Comparison of ENCODE assay signal across 8 cellular contexts in genomic region chr4:139556735-139557505, GRCh38. TPM values are rescaled to one million over a fixed set of nuclear protein-coding genes. Genes with fewer than 3 reads are reported as not detected.
DNase-seq lines count a peak whose midpoint lies in the region; ATAC-seq and TF ChIP-seq lines count a peak whose summit lies in the region.

No MANE protein-coding gene starts in this region.

- H3K27ac ChIP-seq in liver (ENCODE audit: low read depth in 1 of 2, low read length in 2 of 2): peak overlapping the region; percentile 99 to 100

- H3K9me3 ChIP-seq in liver (ENCODE audit: control insufficient read depth in 4 of 4, low read length in 3 of 4): no peaks in the 10 kb centered on the region

- no peaks in the 10 kb centered on the region for H3K36me3 ChIP-seq in liver (ENCODE audit: control insufficient read depth in 4 of 4, insufficient read depth in 3 of 4, low read depth in 1 of 4, low read length in 3 of 4)

- peaks cover 18 to 70% (median 54%) of the 10 kb centered on the region in 4 donors for H3K4me1 ChIP-seq in liver (ENCODE audit: control insufficient read depth in 4 of 4, insufficient read depth in 4 of 4, low read length in 3 of 4)

- peak; percentile 4 for ATAC-seq in HG03103 (IDR thresholded peaks at IDR 0.05; ENCODE audit: low read depth, unreplicated experiment)
- peak; percentile 21 to 37 for ATAC-seq in activated CD4-positive, CD25-positive, alpha-beta regulatory T cell treated with anti-CD3 and anti-CD28 coated beads, Interleukin-2, amount 50 U/mL, for 24 hours
- no peak for ATAC-seq in HG03571 (IDR thresholded peaks at IDR 0.05; ENCODE audit: unreplicated experiment)

- DNase-seq in NCI-H2227 treated with DMSO at 0.1 percent for 48 hours (lab: John Stamatoyannopoulos, UW): peak; percentile 18
- DNase-seq in chondrocyte (ENCODE audit: low spot score): peak; percentile 92
- peak; percentile 57 for DNase-seq in stimulated activated CD4-positive, alpha-beta T cell treated with anti-CD3 and anti-CD28 coated beads, Interleukin-4, amount 100 ng/mL, for 1 hour

- no peaks in the 10 kb centered on the region for H3K27me3 ChIP-seq in liver (ENCODE audit: control insufficient read depth in 4 of 4, insufficient read depth in 4 of 4, low read length in 3 of 4)

- peak overlapping the region; percentile 74 to 91 for H3K9ac ChIP-seq in liver (ENCODE audit: low read depth in 1 of 2, low read length in 2 of 2)

- H3K4me3 Mint-ChIP-seq in chondrocyte (ENCODE audit: unreplicated experiment): peak overlapping the region; percentile 99

- peak; percentile 46 for TF ChIP-seq CTCF in chondrocyte (IDR thresholded peaks at IDR 0.05)
- TF ChIP-seq CTCF in liver (IDR thresholded peaks at IDR 0.05; ENCODE audit: low read depth, low read length, missing input control): no peak

- H3K27me3 Mint-ChIP-seq in chondrocyte (ENCODE audit: low read depth): no peaks in the 10 kb centered on the region

- no peaks in the 10 kb centered on the region for H3K36me3 Mint-ChIP-seq in chondrocyte (ENCODE audit: low read depth)

- H3K27ac Mint-ChIP-seq in chondrocyte (ENCODE audit: unreplicated experiment): peak overlapping the region; percentile 99

- peak overlapping the region; percentile 76; the same call in 1 of the 2 replicates for H3K4me3 ChIP-seq in GM08714 (ENCODE audit: low read length)
- H3K4me3 ChIP-seq in liver (ENCODE audit: low read depth in 1 of 3, low read length in 3 of 3): peak overlapping the region; percentile 70 to 86 (median 86)

- WGBS in liver: under 1% methylated on average over 56 of the region's 56 CpGs

- no peak for TF ChIP-seq RAD21 in liver (IDR thresholded peaks at IDR 0.05)

- peaks cover 42% of the 10 kb centered on the region for H3K4me1 Mint-ChIP-seq in chondrocyte (ENCODE audit: low read depth)

- no peaks in the 10 kb centered on the region for H3K9me3 Mint-ChIP-seq in chondrocyte (ENCODE audit: low read depth)

TF ChIP-seq in liver, 16 proteins besides CTCF, POLR2A, EP300 and RAD21:
- TF ChIP-seq FOXA1 (IDR thresholded peaks at IDR 0.05) (no peak), JUND (IDR thresholded peaks at IDR 0.05) (no peak), NR2F2 (IDR thresholded peaks at IDR 0.05) (no peak), MAX (IDR thresholded peaks at IDR 0.05) (no peak), HNF4G (IDR thresholded peaks at IDR 0.05) (no peak), REST (IDR thresholded peaks at IDR 0.05) (peak; percentile 25), TAF1 (conservative IDR thresholded peaks at IDR 0.05) (no peak), SP1 (IDR thresholded peaks at IDR 0.05) (peak; percentile 15), EGR1 (IDR thresholded peaks at IDR 0.05; ENCODE audit: low read depth in 2 of 2) (no peak), GABPA (IDR thresholded peaks at IDR 0.05 in 1 of 2, conservative IDR thresholded peaks at IDR 0.05 in 1 of 2) (no peak), RXRA (IDR thresholded peaks at IDR 0.05) (peak in 1 of 2 donors; percentile 10), ZBTB33 (IDR thresholded peaks at IDR 0.05) (no peak), HNF4A (conservative IDR thresholded peaks at IDR 0.05) (no peak), YY1 (IDR thresholded peaks at IDR 0.05) (peak; percentile 82), FOXA2 (IDR thresholded peaks at IDR 0.05) (no peak)
- TF ChIP-seq, protein P1, sequence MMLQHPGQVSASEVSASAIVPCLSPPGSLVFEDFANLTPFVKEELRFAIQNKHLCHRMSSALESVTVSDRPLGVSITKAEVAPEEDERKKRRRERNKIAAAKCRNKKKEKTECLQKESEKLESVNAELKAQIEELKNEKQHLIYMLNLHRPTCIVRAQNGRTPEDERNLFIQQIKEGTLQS (IDR thresholded peaks at IDR 0.05): no peak

RNA-seq across cellular contexts. Expression of gene SETD7, which starts 0.9 kb away (rescaled TPM):
- total RNA-seq in chondrocyte (56.0 to 63.6 TPM (median 56.3 TPM) in 3 replicates), liver (10 to 100 TPM; 13.3 to 81.7 TPM)
- 10 to 100 TPM; 12.9 to 22.6 TPM for polyA plus RNA-seq in liver

Comparison
In these comparisons a context has a peak if more than half of its experiments do, and no peak if none do; other contexts are left out.
1. DNase-seq: peak in every context shown above with its lines; median percentile 92 in chondrocyte; 57 in stimulated activated CD4-positive, alpha-beta T cell treated with anti-CD3 and anti-CD28 coated beads, Interleukin-4, amount 100 ng/mL, for 1 hour; 18 in NCI-H2227 treated with DMSO at 0.1 percent for 48 hours.